26 cellular contexts compared by ENCODE assay signal in the genomic region with DNA sequence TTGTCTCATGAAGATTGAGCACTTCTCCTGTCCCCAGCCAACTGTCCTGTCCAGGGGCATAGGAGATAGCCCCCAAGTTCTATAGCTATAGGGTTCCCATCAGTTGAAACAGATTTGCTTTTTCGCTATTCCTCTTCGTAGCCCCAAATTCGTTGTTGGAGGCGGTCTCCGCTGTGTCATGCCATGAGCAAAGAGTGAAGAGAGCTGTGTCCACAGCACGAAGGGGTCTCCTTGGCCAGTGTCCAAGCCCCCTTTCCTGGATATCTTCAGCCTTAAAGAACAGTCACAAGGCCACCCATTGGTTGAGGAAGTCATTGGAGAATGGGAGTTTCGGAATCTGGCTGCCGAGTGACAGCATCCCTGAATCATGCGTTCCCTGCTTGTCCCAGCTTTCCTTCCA. TPM values are rescaled to one million over a fixed set of nuclear protein-coding genes. Genes with fewer than 3 reads are reported as not detected.
"Had no signal": no experiment of that assay in that cellular context is flagged by ENCODE, and none has a peak within 500 bp of the region (broad histone marks: within the 10 kb centered on the region; RNA-seq: fewer than 3 reads in every experiment).

No MANE protein-coding gene starts in this region.

- DNase-seq: activated B cell treated with CpG ODN at 0.5 μM for 24 hours; activated CD4-positive, alpha-beta T cell treated with anti-CD3 and anti-CD28 coated beads for 1 hour; activated CD4-positive, alpha-beta T cell treated with anti-CD3 and anti-CD28 coated beads, Interleukin-2, amount 10 ng/mL, durations not matched to agents 24 days and 14 days; activated CD4-positive, alpha-beta T cell treated with anti-CD3 and anti-CD28 coated beads, Interleukin-2, amount 50 U/mL, for 48 hours; activated CD8-positive, alpha-beta memory T cell treated with anti-CD3 and anti-CD28 coated beads, Interleukin-2, amount 10 ng/mL, durations not matched to agents 7 days and 5 days; activated effector memory CD4-positive, alpha-beta T cell treated with anti-CD3 and anti-CD28 coated beads, Interleukin-2, amount 50 U/mL, for 16 hours; activated naive CD4-positive, alpha-beta T cell treated with Interleukin-2 at 50 U/mL for 16 hours; activated naive CD8-positive, alpha-beta T cell treated with anti-CD3 and anti-CD28 coated beads, Interleukin-2, amount 50 U/mL, for 24 hours; activated T-cell treated with anti-CD3 and anti-CD28 coated beads, Interleukin-2, amount 50 U/mL, for 24 hours; amniotic stem cell; brain microvascular endothelial cell; NCI-H1092; NCI-H1417 treated with DMSO at 0.1 percent for 48 hours; NCI-H1694; NCI-H2029 treated with DMSO at 0.1 percent for 48 hours; NCI-H345; NCI-H510A; NCI-H526 treated with DMSO at 0.1 percent for 48 hours; NCI-H82; SIG-M5; T-helper 17 cell; T-helper 9 cell had no signal

- ATAC-seq: activated CD8-positive, alpha-beta memory T cell treated with anti-CD3 and anti-CD28 coated beads, Interleukin-2, amount 10 ng/mL, durations not matched to agents 7 days and 5 days; activated naive CD4-positive, alpha-beta T cell treated with anti-CD3 and anti-CD28 coated beads, Interleukin-2, amount 50 U/mL, for 72 hours; activated naive CD8-positive, alpha-beta T cell treated with anti-CD3 and anti-CD28 coated beads, Interleukin-2, amount 50 U/mL, for 24 hours; T-helper 17 cell had no signal

- H3K36me3 Mint-ChIP-seq: activated CD8-positive, alpha-beta memory T cell treated with anti-CD3 and anti-CD28 coated beads, Interleukin-2, amount 10 ng/mL, durations not matched to agents 7 days and 5 days; activated naive CD4-positive, alpha-beta T cell treated with anti-CD3 and anti-CD28 coated beads, Interleukin-2, amount 50 U/mL, for 72 hours had no signal

- H3K27ac Mint-ChIP-seq: activated B cell treated with CpG ODN at 0.5 μM for 24 hours; activated CD4-positive, alpha-beta T cell treated with anti-CD3 and anti-CD28 coated beads, Interleukin-2, amount 10 ng/mL, durations not matched to agents 24 days and 14 days; activated CD8-positive, alpha-beta memory T cell treated with anti-CD3 and anti-CD28 coated beads, Interleukin-2, amount 10 ng/mL, durations not matched to agents 7 days and 5 days; activated naive CD4-positive, alpha-beta T cell treated with anti-CD3 and anti-CD28 coated beads, Interleukin-2, amount 50 U/mL, for 72 hours; activated naive CD8-positive, alpha-beta T cell treated with anti-CD3 and anti-CD28 coated beads, Interleukin-2, amount 50 U/mL, for 24 hours; activated T-cell treated with anti-CD3 and anti-CD28 coated beads, Interleukin-2, amount 50 U/mL, for 24 hours; T-helper 17 cell had no signal

- H3K4me3 ChIP-seq: cardiac muscle cell had no signal

- H3K27ac ChIP-seq: brain microvascular endothelial cell, cardiac muscle cell had no signal

- H3K9me3 Mint-ChIP-seq: activated B cell treated with CpG ODN at 0.5 μM for 24 hours; activated CD4-positive, alpha-beta T cell treated with anti-CD3 and anti-CD28 coated beads, Interleukin-2, amount 10 ng/mL, durations not matched to agents 24 days and 14 days; activated naive CD4-positive, alpha-beta T cell treated with anti-CD3 and anti-CD28 coated beads, Interleukin-2, amount 50 U/mL, for 72 hours; activated naive CD8-positive, alpha-beta T cell treated with anti-CD3 and anti-CD28 coated beads, Interleukin-2, amount 50 U/mL, for 24 hours; activated T-cell treated with anti-CD3 and anti-CD28 coated beads, Interleukin-2, amount 50 U/mL, for 24 hours had no signal

- H3K4me1 Mint-ChIP-seq: activated B cell treated with CpG ODN at 0.5 μM for 24 hours; activated CD4-positive, alpha-beta T cell treated with anti-CD3 and anti-CD28 coated beads, Interleukin-2, amount 10 ng/mL, durations not matched to agents 24 days and 14 days; activated CD8-positive, alpha-beta memory T cell treated with anti-CD3 and anti-CD28 coated beads, Interleukin-2, amount 10 ng/mL, durations not matched to agents 7 days and 5 days; activated naive CD8-positive, alpha-beta T cell treated with anti-CD3 and anti-CD28 coated beads, Interleukin-2, amount 50 U/mL, for 24 hours had no signal

- H3K27me3 ChIP-seq: brain microvascular endothelial cell, cardiac muscle cell had no signal

- H3K4me3 Mint-ChIP-seq: activated B cell treated with CpG ODN at 0.5 μM for 24 hours; activated CD4-positive, alpha-beta T cell treated with anti-CD3 and anti-CD28 coated beads, Interleukin-2, amount 10 ng/mL, durations not matched to agents 24 days and 14 days; activated CD8-positive, alpha-beta memory T cell treated with anti-CD3 and anti-CD28 coated beads, Interleukin-2, amount 10 ng/mL, durations not matched to agents 7 days and 5 days; activated naive CD8-positive, alpha-beta T cell treated with anti-CD3 and anti-CD28 coated beads, Interleukin-2, amount 50 U/mL, for 24 hours; activated T-cell treated with anti-CD3 and anti-CD28 coated beads, Interleukin-2, amount 50 U/mL, for 24 hours; T-helper 17 cell had no signal

- H3K36me3 ChIP-seq: brain microvascular endothelial cell had no signal

RNA-seq across cellular contexts. Expression of gene IGFBP5, which starts 21.0 kb away (rescaled TPM):
- total RNA-seq: activated B cell treated with CpG ODN at 0.5 μM for 24 hours; activated CD4-positive, alpha-beta T cell treated with anti-CD3 and anti-CD28 coated beads, Interleukin-2, amount 10 ng/mL, durations not matched to agents 24 days and 14 days; MCF 10A; OCI-LY7; T-helper 17 cell had no signal

RNA-seq across cellular contexts. Expression of gene IGFBP2, which starts 41.2 kb away (rescaled TPM):
- total RNA-seq: activated B cell treated with CpG ODN at 0.5 μM for 24 hours had no signal
